Comparison of ENCODE assay signal across 8 cellular contexts in genomic region chr9:125233678-125234077, GRCh38. TPM values are rescaled to one million over a fixed set of nuclear protein-coding genes. Genes with fewer than 3 reads are reported as not detected.
DNase-seq lines count a peak whose midpoint lies in the region; ATAC-seq and TF ChIP-seq lines count a peak whose summit lies in the region.

No MANE protein-coding gene starts in this region.

- TF ChIP-seq CTCF in brain (conservative IDR thresholded peaks at IDR 0.05): no peak
- TF ChIP-seq CTCF in mesothelial cell of epicardium (IDR thresholded peaks at IDR 0.05; ENCODE audit: unreplicated experiment): no peak
- no peak for TF ChIP-seq CTCF in BE2C (IDR thresholded peaks at IDR 0.05; ENCODE audit: low read depth, low read length)

- H3K4me1 Mint-ChIP-seq in brain (peaks cover 38% of the 10 kb centered on the region), mesothelial cell of epicardium (peaks cover 37% of the 10 kb centered on the region)
- peaks cover 37% of the 10 kb centered on the region for H3K4me1 Mint-ChIP-seq in activated CD8-positive, alpha-beta T cell treated with anti-CD3 and anti-CD28 coated beads, Interleukin-2, amount 10 ng/mL, durations not matched to agents 7 days and 5 days (ENCODE audit: low read depth)

- ATAC-seq in activated CD8-positive, alpha-beta T cell treated with anti-CD3 and anti-CD28 coated beads, Interleukin-2, amount 10 ng/mL, durations not matched to agents 7 days and 5 days: no peak

- CTCF ChIA-PET in activated CD8-positive, alpha-beta T cell treated with anti-CD3 and anti-CD28 coated beads, Interleukin-2, amount 10 ng/mL, durations not matched to agents 7 days and 5 days (lab: Charles Lee): interaction anchor here (0.6 to 1.0 kb wide), 2 partner anchors 394 to 747 kb away, joined by 3 read pairs; no protein-coding TSS in a partner anchor

- DNase-seq in AG08396 (ENCODE audit: low spot score) (peak; percentile 80), HS-5 (ENCODE audit: low read depth) (peak; percentile 97), mesothelial cell of epicardium (ENCODE audit: low spot score in 2 of 2, unreplicated experiment in 2 of 2) (no peak), BE2C (no peak), HuH-7 (ENCODE audit: low spot score) (no peak)
- DNase-seq in activated CD8-positive, alpha-beta T cell treated with anti-CD3 and anti-CD28 coated beads, Interleukin-2, amount 10 ng/mL, durations not matched to agents 7 days and 5 days: no peak
- DNase-seq in activated CD8-positive, alpha-beta memory T cell treated with anti-CD3 and anti-CD28 coated beads, Interleukin-2, amount 50 U/mL, for 48 hours: no peak

- H3K4me3 Mint-ChIP-seq in brain (peak overlapping the region in 3 of 5 experiments; percentile 50 to 54 (median 52)), mesothelial cell of epicardium (no peak overlapping the region)
- H3K4me3 Mint-ChIP-seq in activated CD8-positive, alpha-beta T cell treated with anti-CD3 and anti-CD28 coated beads, Interleukin-2, amount 10 ng/mL, durations not matched to agents 7 days and 5 days: no peak overlapping the region

- H3K4me3 ChIP-seq in BE2C (ENCODE audit: low read depth, low read length): no peak overlapping the region

- H3K36me3 Mint-ChIP-seq in brain: peaks cover 69% of the 10 kb centered on the region
- H3K36me3 Mint-ChIP-seq in mesothelial cell of epicardium: peaks cover 40% of the 10 kb centered on the region
- H3K36me3 Mint-ChIP-seq in activated CD8-positive, alpha-beta T cell treated with anti-CD3 and anti-CD28 coated beads, Interleukin-2, amount 10 ng/mL, durations not matched to agents 7 days and 5 days (ENCODE audit: low read depth): peaks cover 50% of the 10 kb centered on the region

- H3K27ac Mint-ChIP-seq in brain (peak overlapping the region in 3 of 5 experiments; percentile 32 to 70 (median 49)), mesothelial cell of epicardium (peak overlapping the region; percentile 51)
- H3K27ac Mint-ChIP-seq in activated CD8-positive, alpha-beta T cell treated with anti-CD3 and anti-CD28 coated beads, Interleukin-2, amount 10 ng/mL, durations not matched to agents 7 days and 5 days: no peak overlapping the region

- no peaks in the 10 kb centered on the region for H3K27me3 ChIP-seq in BE2C

- no peaks in the 10 kb centered on the region for H3K9me3 ChIP-seq in BE2C

- H3K27me3 Mint-ChIP-seq in brain: no peaks in the 10 kb centered on the region
- no peaks in the 10 kb centered on the region for H3K27me3 Mint-ChIP-seq in mesothelial cell of epicardium (ENCODE audit: low read depth)
- no peaks in the 10 kb centered on the region for H3K27me3 Mint-ChIP-seq in activated CD8-positive, alpha-beta T cell treated with anti-CD3 and anti-CD28 coated beads, Interleukin-2, amount 10 ng/mL, durations not matched to agents 7 days and 5 days (ENCODE audit: low read depth)

- H3K4me1 ChIP-seq in BE2C: peaks cover 4% of the 10 kb centered on the region; the same call in 1 of the 2 replicates

- H3K9me3 Mint-ChIP-seq in brain (no peaks in the 10 kb centered on the region), mesothelial cell of epicardium (no peaks in the 10 kb centered on the region)
- H3K9me3 Mint-ChIP-seq in activated CD8-positive, alpha-beta T cell treated with anti-CD3 and anti-CD28 coated beads, Interleukin-2, amount 10 ng/mL, durations not matched to agents 7 days and 5 days (ENCODE audit: insufficient read depth): no peaks in the 10 kb centered on the region

- POLR2A ChIA-PET in activated CD8-positive, alpha-beta T cell treated with anti-CD3 and anti-CD28 coated beads, Interleukin-2, amount 10 ng/mL, durations not matched to agents 7 days and 5 days (lab: Charles Lee): no interaction called here

- peaks cover 61% of the 10 kb centered on the region for H3K36me3 ChIP-seq in BE2C

RNA-seq across cellular contexts. Expression of gene HSPA5, which starts 7.5 kb away (rescaled TPM):
- polyA plus RNA-seq in brain (ENCODE audit: insufficient read depth, low read depth, low replicate concordance): 136 TPM
- 249 to 255 TPM (median 253 TPM) in 3 replicates for total RNA-seq in mesothelial cell of epicardium
- 100 to 1,000 TPM; 146 to 148 TPM for total RNA-seq in activated CD8-positive, alpha-beta T cell treated with anti-CD3 and anti-CD28 coated beads, Interleukin-2, amount 10 ng/mL, durations not matched to agents 7 days and 5 days
- 364 TPM for polyA plus RNA-seq in BE2C (2012; ENCODE audit: insufficient read depth, insufficient read length, low read depth)

RNA-seq across cellular contexts. Expression of gene GAPVD1, which starts 27.9 kb away (rescaled TPM):
- 18.4 TPM for polyA plus RNA-seq in brain (ENCODE audit: insufficient read depth, low read depth, low replicate concordance)
- 55.1 to 62.7 TPM (median 58.7 TPM) in 3 replicates for total RNA-seq in mesothelial cell of epicardium
- total RNA-seq in activated CD8-positive, alpha-beta T cell treated with anti-CD3 and anti-CD28 coated beads, Interleukin-2, amount 10 ng/mL, durations not matched to agents 7 days and 5 days: 10 to 100 TPM; 52.1 to 59.4 TPM
- polyA plus RNA-seq in BE2C (2012; ENCODE audit: insufficient read depth, insufficient read length, low read depth): 30.3 TPM

RNA-seq across cellular contexts. Expression of gene RABEPK, which starts 33.3 kb away (rescaled TPM):
- polyA plus RNA-seq in brain (ENCODE audit: insufficient read depth, low read depth, low replicate concordance): 20.9 TPM
- total RNA-seq in mesothelial cell of epicardium: 20.5 to 21.4 TPM (median 21.0 TPM) in 3 replicates
- total RNA-seq in activated CD8-positive, alpha-beta T cell treated with anti-CD3 and anti-CD28 coated beads, Interleukin-2, amount 10 ng/mL, durations not matched to agents 7 days and 5 days: 10 to 100 TPM; 15.0 to 15.3 TPM
- 39.2 TPM for polyA plus RNA-seq in BE2C (2012; ENCODE audit: insufficient read depth, insufficient read length, low read depth)

RNA-seq across cellular contexts. Expression of gene PPP6C, which starts 44.1 kb away (rescaled TPM):
- 53.5 TPM for polyA plus RNA-seq in brain (ENCODE audit: insufficient read depth, low read depth, low replicate concordance)
- total RNA-seq in mesothelial cell of epicardium: 26.3 to 32.1 TPM (median 27.5 TPM) in 3 replicates
- total RNA-seq in activated CD8-positive, alpha-beta T cell treated with anti-CD3 and anti-CD28 coated beads, Interleukin-2, amount 10 ng/mL, durations not matched to agents 7 days and 5 days: 10 to 100 TPM; 47.2 to 51.9 TPM
- polyA plus RNA-seq in BE2C (2012; ENCODE audit: insufficient read depth, insufficient read length, low read depth): 30.2 TPM

Comparison
In these comparisons a context has a peak if more than half of its experiments do, and no peak if none do; other contexts are left out.
1. DNase-seq: peak in AG08396 (single experiment) and HS-5 (single experiment); none in mesothelial cell of epicardium (0 of 2), activated CD8-positive, alpha-beta T cell treated with anti-CD3 and anti-CD28 coated beads, Interleukin-2, amount 10 ng/mL, durations not matched to agents 7 days and 5 days (single experiment), BE2C (single experiment), activated CD8-positive, alpha-beta memory T cell treated with anti-CD3 and anti-CD28 coated beads, Interleukin-2, amount 50 U/mL, for 48 hours (single experiment) and HuH-7 (single experiment).
2. H3K4me3 Mint-ChIP-seq: peak in brain (3 of 5); none in mesothelial cell of epicardium (single experiment) and activated CD8-positive, alpha-beta T cell treated with anti-CD3 and anti-CD28 coated beads, Interleukin-2, amount 10 ng/mL, durations not matched to agents 7 days and 5 days (single experiment).